Comparison of ENCODE assay signal across 8 cellular contexts in the genomic region with DNA sequence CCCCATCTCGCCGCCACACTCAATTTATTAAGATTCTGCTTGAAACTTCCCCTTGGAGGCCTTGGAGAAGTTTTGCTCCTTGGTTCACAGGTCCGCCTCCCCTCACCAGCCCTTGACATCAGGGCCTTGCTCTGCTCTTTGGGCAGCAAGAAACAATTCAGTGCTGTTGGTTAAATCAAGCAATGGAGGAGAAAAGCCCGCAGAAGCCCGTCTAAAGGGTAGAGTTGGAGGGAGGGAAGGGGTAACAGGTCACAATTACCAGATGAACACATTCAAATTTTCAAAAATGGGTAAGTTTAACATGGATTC. TPM values are rescaled to one million over a fixed set of nuclear protein-coding genes. Genes with fewer than 3 reads are reported as not detected.
DNase-seq lines count a peak whose midpoint lies in the region; ATAC-seq, FAIRE-seq and TF ChIP-seq lines count a peak whose summit lies in the region.

No MANE protein-coding gene starts in this region.

- H3K27ac ChIP-seq in HUES6 (ENCODE audit: low read depth, low read length) (no peak overlapping the region), right atrium auricular region (peak overlapping the region; percentile 90 to 94)

- ATAC-seq in GM21723 (IDR thresholded peaks at IDR 0.05; ENCODE audit: unreplicated experiment): no peak

- H3K9ac ChIP-seq in HUES6 (ENCODE audit: low read length): peak overlapping the region; percentile 47

- H3K9me3 ChIP-seq in HUES6 (ENCODE audit: control insufficient read depth, insufficient read depth, low read depth, low read length) (no peaks in the 10 kb centered on the region), right atrium auricular region (no peaks in the 10 kb centered on the region)

- H3K27me3 ChIP-seq in HUES6 (ENCODE audit: control insufficient read depth, insufficient read depth, low read length) (no peaks in the 10 kb centered on the region), right atrium auricular region (no peaks in the 10 kb centered on the region)

- H3K4me3 ChIP-seq in HUES6 (ENCODE audit: low read depth, low read length) (peak overlapping the region; percentile 71), right atrium auricular region (peak overlapping the region; percentile 82 to 83), skeletal muscle cell (ENCODE audit: low read depth, low read length) (peak overlapping the region; percentile 78)

- TF ChIP-seq POLR2A in GM12892 (IDR thresholded peaks at IDR 0.05; ENCODE audit: low read depth, low read length): no peak

- FAIRE-seq in GM12892 (lab: Jason Lieb, UNC) (peak; percentile 64), frontal cortex (lab: Jason Lieb, UNC) (no peak)

- peaks cover 15% of the 10 kb centered on the region for H3K4me1 ChIP-seq in HUES6 (ENCODE audit: control insufficient read depth, insufficient read depth, low read length)
- H3K4me1 ChIP-seq in right atrium auricular region: peaks cover 0 to 26% of the 10 kb centered on the region in 2 donors

- DNase-seq in GM12892 (ENCODE audit: insufficient read length) (no peak), right atrium auricular region (ENCODE audit: low spot score) (no peak), skeletal muscle cell (ENCODE audit: low read depth) (no peak), cerebellar nuclear complex (lab: John Stamatoyannopoulos, UW) (no peak), frontal cortex (ENCODE audit: low spot score in 2 of 2) (no peak)
- peak; percentile 16 for DNase-seq in activated naive CD4-positive, alpha-beta T cell treated with anti-CD3 and anti-CD28 coated beads, Interleukin-2, amount 50 U/mL, for 16 hours

- no peak for TF ChIP-seq CTCF in right atrium auricular region (IDR thresholded peaks at IDR 0.05)

- H3K36me3 ChIP-seq in HUES6 (ENCODE audit: control insufficient read depth, insufficient read depth, low read length) (no peaks in the 10 kb centered on the region), right atrium auricular region (peaks cover 5% of the 10 kb centered on the region)

RNA-seq across cellular contexts. Expression of gene PARP9, which starts 0.4 kb away (rescaled TPM):
- polyA plus RNA-seq in GM12892 (2012; ENCODE audit: missing spikeins): 31.5 TPM
- total RNA-seq in right atrium auricular region (10 to 100 TPM in 1 of 2 donors, 1 to 10 TPM in 1; 9.2 to 14.5 TPM), frontal cortex (4.1 TPM)

RNA-seq across cellular contexts. Expression of gene DTX3L, which starts 0.5 kb away (rescaled TPM):
- 17.1 TPM for polyA plus RNA-seq in GM12892 (2012; ENCODE audit: missing spikeins)
- total RNA-seq in right atrium auricular region (10 to 100 TPM in 1 of 2 donors, 1 to 10 TPM in 1; 8.6 to 12.1 TPM), frontal cortex (2.4 TPM)

RNA-seq across cellular contexts. Expression of gene PARP15, which starts 13.8 kb away (rescaled TPM):
- 36.6 TPM for polyA plus RNA-seq in GM12892 (2012; ENCODE audit: missing spikeins)
- total RNA-seq in right atrium auricular region: 1 to 10 TPM; 1.1 to 1.7 TPM
- total RNA-seq in frontal cortex: not detected

RNA-seq across cellular contexts. Expression of gene KPNA1, which starts 48.9 kb away (rescaled TPM):
- 21.5 TPM for polyA plus RNA-seq in GM12892 (2012; ENCODE audit: missing spikeins)
- 10 to 100 TPM; 33.3 to 40.0 TPM for total RNA-seq in right atrium auricular region
- 46.5 TPM for total RNA-seq in frontal cortex
